ENCODE assay signal across 19 cellular contexts in the genomic region with DNA sequence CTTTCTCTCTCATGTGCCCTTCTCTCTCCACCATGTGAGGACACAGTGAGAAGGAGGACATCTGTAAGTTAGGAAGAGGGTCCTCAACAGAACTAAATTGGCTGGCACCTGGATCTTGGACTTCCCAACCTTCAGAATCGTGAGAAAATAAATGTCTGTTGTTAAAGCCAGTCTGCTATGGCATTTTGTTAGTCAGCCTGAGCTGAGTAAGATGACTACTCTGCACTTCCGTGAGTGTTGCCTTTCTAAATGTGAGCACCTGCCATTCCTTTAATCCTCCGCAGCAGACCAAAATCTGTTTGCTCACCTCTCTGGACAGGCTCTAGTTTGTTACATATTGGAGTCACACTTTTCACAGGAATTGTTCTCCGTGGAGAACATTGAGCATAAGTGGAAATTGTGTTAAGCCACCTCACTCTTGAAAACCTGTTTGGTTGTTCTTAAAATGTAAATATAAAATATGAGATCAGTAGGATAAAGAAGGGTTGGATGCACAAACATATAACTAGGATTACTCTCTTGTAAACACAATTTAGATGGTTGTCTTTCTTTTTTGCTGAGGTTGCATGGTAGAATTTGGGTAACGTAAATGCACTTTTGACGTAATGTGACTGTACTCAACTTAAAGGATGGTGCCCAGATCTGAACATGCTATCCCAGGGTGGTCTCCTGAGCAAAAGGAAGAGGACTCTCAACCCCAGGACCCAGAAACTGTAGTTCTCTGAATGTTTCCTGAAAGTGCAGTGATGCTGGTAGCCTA.
DNase-seq lines count a peak whose midpoint lies in the region; ATAC-seq, FAIRE-seq and TF ChIP-seq lines count a peak whose summit lies in the region.
"Had no signal": no experiment of that assay in that cellular context is flagged by ENCODE, and none has a peak within 500 bp of the region (broad histone marks: within the 10 kb centered on the region; RNA-seq: fewer than 3 reads in every experiment).

No MANE protein-coding gene starts in this region.

- H3K27me3 ChIP-seq in GM23248 (replicated peaks; ENCODE audit: insufficient read depth) (no peaks in the 10 kb centered on the region), MM.1S (replicated peaks; ENCODE audit: insufficient read depth, low read length) (no peaks in the 10 kb centered on the region), bronchial epithelial cell (ENCODE audit: control insufficient read depth, insufficient read depth, low read length) (no peaks in the 10 kb centered on the region), tibial artery (no peaks in the 10 kb centered on the region), GM23338 (ENCODE audit: insufficient read depth) (no peaks in the 10 kb centered on the region)
- H3K27me3 ChIP-seq: BE2C had no signal

- no peak for ATAC-seq in GM23338
- no peak for ATAC-seq in GM19397 (IDR thresholded peaks at IDR 0.05; ENCODE audit: unreplicated experiment)

- peak overlapping the region; percentile 23 for H3K4me2 ChIP-seq in GM23248 (ENCODE audit: unreplicated experiment)
- no peak overlapping the region for H3K4me2 ChIP-seq in MM.1S (ENCODE audit: low read depth, low read length)
- H3K4me2 ChIP-seq in GM23338: no peak overlapping the region
- H3K4me2 ChIP-seq: KMS-11 had no signal

- DNase-seq in GM23248 (no peak), MM.1S (no peak), bronchial epithelial cell (ENCODE audit: low read depth) (peak; percentile 52), tibial artery (no peak), GM23338 (ENCODE audit: low spot score) (no peak), D721Med (ENCODE audit: insufficient read length, low spot score) (no peak)
- DNase-seq: BE2C; CD4-positive, alpha-beta memory T cell; DMS153; DMS79 treated with DMSO at 0.1 percent for 48 hours; EL; H9 had no signal

- H3F3A ChIP-seq in GM23248 (ENCODE audit: insufficient read depth): peaks cover 41% of the 10 kb centered on the region
- peaks cover 41% of the 10 kb centered on the region for H3F3A ChIP-seq in MM.1S (ENCODE audit: insufficient read depth, low read length)
- no peaks in the 10 kb centered on the region for H3F3A ChIP-seq in GM23338 (replicated peaks; ENCODE audit: low read depth)

- no peaks in the 10 kb centered on the region for H3K27me3 Mint-ChIP-seq in GM23338 (ENCODE audit: insufficient read depth, low read depth, poor library complexity)

- H3K79me2 ChIP-seq in GM23248 (ENCODE audit: insufficient read depth) (no peaks in the 10 kb centered on the region), MM.1S (ENCODE audit: low read length) (no peaks in the 10 kb centered on the region), GM23338 (replicated peaks; ENCODE audit: insufficient read depth) (no peaks in the 10 kb centered on the region)

- peaks cover 44% of the 10 kb centered on the region for H3K4me1 ChIP-seq in GM23248 (ENCODE audit: insufficient read depth)
- H3K4me1 ChIP-seq in MM.1S (ENCODE audit: low read length): peaks cover 38% of the 10 kb centered on the region
- H3K4me1 ChIP-seq in tibial artery: peaks cover 0 to 17% (median 13%) of the 10 kb centered on the region in 4 donors
- no peaks in the 10 kb centered on the region for H3K4me1 ChIP-seq in GM23338 (ENCODE audit: insufficient read depth)

- no peaks in the 10 kb centered on the region for H3K9me3 ChIP-seq in GM23248 (ENCODE audit: low read depth)
- no peaks in the 10 kb centered on the region for H3K9me3 ChIP-seq in MM.1S (replicated peaks; ENCODE audit: insufficient read depth, low read length)
- no peaks in the 10 kb centered on the region for H3K9me3 ChIP-seq in tibial artery
- H3K9me3 ChIP-seq: BE2C had no signal

- H3K4me3 ChIP-seq in GM23248 (no peak overlapping the region), MM.1S (ENCODE audit: low read length) (no peak overlapping the region), bronchial epithelial cell (ENCODE audit: low read depth, low read length) (no peak overlapping the region), tibial artery (no peak overlapping the region), GM23338 (no peak overlapping the region)

- H3K36me3 ChIP-seq in GM23248 (ENCODE audit: low read depth) (no peaks in the 10 kb centered on the region), MM.1S (replicated peaks; ENCODE audit: insufficient read depth, low read length) (no peaks in the 10 kb centered on the region), bronchial epithelial cell (ENCODE audit: control insufficient read depth, insufficient read depth, low read length) (no peaks in the 10 kb centered on the region), tibial artery (no peaks in the 10 kb centered on the region), GM23338 (ENCODE audit: insufficient read depth) (no peaks in the 10 kb centered on the region)
- H3K36me3 ChIP-seq: BE2C had no signal

- intact Hi-C loops in tibial artery (cut with DNase I; ENCODE audit: low total_unique reads): loop anchor here (10.0 kb wide), 1 partner anchor 176 kb away; no protein-coding TSS in a partner anchor

- H3K4me1 Mint-ChIP-seq in GM23338: no peaks in the 10 kb centered on the region
- H3K4me1 Mint-ChIP-seq: CD4-positive, alpha-beta memory T cell; H9 had no signal

- no peaks in the 10 kb centered on the region for H4K20me1 ChIP-seq in GM23248 (ENCODE audit: insufficient read depth)
- H4K20me1 ChIP-seq in MM.1S (ENCODE audit: insufficient read depth, low read length): no peaks in the 10 kb centered on the region
- no peaks in the 10 kb centered on the region for H4K20me1 ChIP-seq in GM23338 (replicated peaks; ENCODE audit: insufficient read depth)

- in situ Hi-C loops in GM23248 (cut with MboI): no loop called here

- H3K9me2 ChIP-seq in GM23248 (ENCODE audit: insufficient read depth) (no peaks in the 10 kb centered on the region), MM.1S (replicated peaks; ENCODE audit: insufficient read depth, low read length) (no peaks in the 10 kb centered on the region), GM23338 (ENCODE audit: insufficient read depth) (0 out of 2 replicates have a peak, but pooled peaks cover 7% of the 10 kb centered on the region)

- H2AFZ ChIP-seq in GM23248 (no peak overlapping the region), MM.1S (ENCODE audit: low read length) (no peak overlapping the region), GM23338 (no peak overlapping the region)

- H3K4me3 Mint-ChIP-seq in GM23338: no peak overlapping the region
- H3K4me3 Mint-ChIP-seq: CD4-positive, alpha-beta memory T cell; H9; IgD-negative memory B cell had no signal

- H3K27ac ChIP-seq in GM23248: no peak overlapping the region
- H3K27ac ChIP-seq in MM.1S (ENCODE audit: low read length): peak overlapping the region; percentile 98; the same call in 1 of the 2 replicates
- peak overlapping the region; percentile 65 to 66 for H3K27ac ChIP-seq in tibial artery
- H3K27ac ChIP-seq in GM23338 (ENCODE audit: low read depth): no peak overlapping the region
- H3K27ac ChIP-seq: C4-2B, KMS-11 had no signal

- H3K36me3 Mint-ChIP-seq in GM23338 (ENCODE audit: low read depth): no peaks in the 10 kb centered on the region
- H3K36me3 Mint-ChIP-seq: CD4-positive, alpha-beta memory T cell; IgD-negative memory B cell had no signal

- FAIRE-seq in bronchial epithelial cell (lab: Jason Lieb, UNC): no peak
- FAIRE-seq in D721Med (lab: Jason Lieb, UNC): no peak
- FAIRE-seq: A204.1, G401.6, GM12891 had no signal

- WGBS in GM23248 (ENCODE audit: low coverage in 1 of 2, low lambda C conversion rate in 2 of 2, missing lambda C conversion rate in 2 of 2), 2 experiments: 94 to 97% methylated on average over 6 of the region's 6 CpGs

- H3K9ac ChIP-seq in GM23248 (no peak overlapping the region), MM.1S (ENCODE audit: low read length) (no peak overlapping the region)
- H3K9ac ChIP-seq: KMS-11 had no signal

- H3K9me3 Mint-ChIP-seq in GM23338: no peaks in the 10 kb centered on the region
- H3K9me3 Mint-ChIP-seq: IgD-negative memory B cell had no signal

- TF ChIP-seq CTCF in MM.1S (IDR thresholded peaks at IDR 0.05; ENCODE audit: low read length) (no peak), bronchial epithelial cell (IDR thresholded peaks at IDR 0.05; ENCODE audit: insufficient read depth, low read length, severe bottlenecking) (no peak), tibial artery (IDR thresholded peaks at IDR 0.05) (no peak), GM23338 (conservative IDR thresholded peaks at IDR 0.05; ENCODE audit: low read depth in 2 of 2) (no peak), D721Med (IDR thresholded peaks at IDR 0.05; ENCODE audit: insufficient read depth, missing control alignments) (no peak)

- no peak overlapping the region for H3K27ac Mint-ChIP-seq in GM23338
- H3K27ac Mint-ChIP-seq: CD4-positive, alpha-beta memory T cell; H9; IgD-negative memory B cell had no signal

TF ChIP-seq in GM23338, 12 proteins besides CTCF, POLR2A, EP300 and RAD21 (continues in another document):
- TF ChIP-seq, protein P1, sequence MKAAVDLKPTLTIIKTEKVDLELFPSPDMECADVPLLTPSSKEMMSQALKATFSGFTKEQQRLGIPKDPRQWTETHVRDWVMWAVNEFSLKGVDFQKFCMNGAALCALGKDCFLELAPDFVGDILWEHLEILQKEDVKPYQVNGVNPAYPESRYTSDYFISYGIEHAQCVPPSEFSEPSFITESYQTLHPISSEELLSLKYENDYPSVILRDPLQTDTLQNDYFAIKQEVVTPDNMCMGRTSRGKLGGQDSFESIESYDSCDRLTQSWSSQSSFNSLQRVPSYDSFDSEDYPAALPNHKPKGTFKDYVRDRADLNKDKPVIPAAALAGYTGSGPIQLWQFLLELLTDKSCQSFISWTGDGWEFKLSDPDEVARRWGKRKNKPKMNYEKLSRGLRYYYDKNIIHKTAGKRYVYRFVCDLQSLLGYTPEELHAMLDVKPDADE (IDR thresholded peaks at IDR 0.05): no peak
- TF ChIP-seq STAT1 (IDR thresholded peaks at IDR 0.05; ENCODE audit: unreplicated experiment) (no peak), ZNF331 (CRISPR knock-in tag; IDR thresholded peaks at IDR 0.05; ENCODE audit: low read depth) (no peak), NANOG (IDR thresholded peaks at IDR 0.05; ENCODE audit: borderline replicate concordance) (no peak)

Comparison
In these comparisons a context has a peak if more than half of its experiments do, and no peak if none do; other contexts are left out.
1. H3K27ac ChIP-seq: peak in MM.1S (single experiment) and tibial artery (2 of 2); none in GM23248 (single experiment) and GM23338 (single experiment).